1 cellular context compared by ENCODE assay signal in genomic region chr14:103232831-103233319, GRCh38.
TF ChIP-seq lines count a peak whose summit lies in the region.

No MANE protein-coding gene starts in this region.

TF ChIP-seq in GM23338, 12 proteins besides CTCF, POLR2A, EP300 and RAD21 (continued from another document):
- TF ChIP-seq, protein P1, sequence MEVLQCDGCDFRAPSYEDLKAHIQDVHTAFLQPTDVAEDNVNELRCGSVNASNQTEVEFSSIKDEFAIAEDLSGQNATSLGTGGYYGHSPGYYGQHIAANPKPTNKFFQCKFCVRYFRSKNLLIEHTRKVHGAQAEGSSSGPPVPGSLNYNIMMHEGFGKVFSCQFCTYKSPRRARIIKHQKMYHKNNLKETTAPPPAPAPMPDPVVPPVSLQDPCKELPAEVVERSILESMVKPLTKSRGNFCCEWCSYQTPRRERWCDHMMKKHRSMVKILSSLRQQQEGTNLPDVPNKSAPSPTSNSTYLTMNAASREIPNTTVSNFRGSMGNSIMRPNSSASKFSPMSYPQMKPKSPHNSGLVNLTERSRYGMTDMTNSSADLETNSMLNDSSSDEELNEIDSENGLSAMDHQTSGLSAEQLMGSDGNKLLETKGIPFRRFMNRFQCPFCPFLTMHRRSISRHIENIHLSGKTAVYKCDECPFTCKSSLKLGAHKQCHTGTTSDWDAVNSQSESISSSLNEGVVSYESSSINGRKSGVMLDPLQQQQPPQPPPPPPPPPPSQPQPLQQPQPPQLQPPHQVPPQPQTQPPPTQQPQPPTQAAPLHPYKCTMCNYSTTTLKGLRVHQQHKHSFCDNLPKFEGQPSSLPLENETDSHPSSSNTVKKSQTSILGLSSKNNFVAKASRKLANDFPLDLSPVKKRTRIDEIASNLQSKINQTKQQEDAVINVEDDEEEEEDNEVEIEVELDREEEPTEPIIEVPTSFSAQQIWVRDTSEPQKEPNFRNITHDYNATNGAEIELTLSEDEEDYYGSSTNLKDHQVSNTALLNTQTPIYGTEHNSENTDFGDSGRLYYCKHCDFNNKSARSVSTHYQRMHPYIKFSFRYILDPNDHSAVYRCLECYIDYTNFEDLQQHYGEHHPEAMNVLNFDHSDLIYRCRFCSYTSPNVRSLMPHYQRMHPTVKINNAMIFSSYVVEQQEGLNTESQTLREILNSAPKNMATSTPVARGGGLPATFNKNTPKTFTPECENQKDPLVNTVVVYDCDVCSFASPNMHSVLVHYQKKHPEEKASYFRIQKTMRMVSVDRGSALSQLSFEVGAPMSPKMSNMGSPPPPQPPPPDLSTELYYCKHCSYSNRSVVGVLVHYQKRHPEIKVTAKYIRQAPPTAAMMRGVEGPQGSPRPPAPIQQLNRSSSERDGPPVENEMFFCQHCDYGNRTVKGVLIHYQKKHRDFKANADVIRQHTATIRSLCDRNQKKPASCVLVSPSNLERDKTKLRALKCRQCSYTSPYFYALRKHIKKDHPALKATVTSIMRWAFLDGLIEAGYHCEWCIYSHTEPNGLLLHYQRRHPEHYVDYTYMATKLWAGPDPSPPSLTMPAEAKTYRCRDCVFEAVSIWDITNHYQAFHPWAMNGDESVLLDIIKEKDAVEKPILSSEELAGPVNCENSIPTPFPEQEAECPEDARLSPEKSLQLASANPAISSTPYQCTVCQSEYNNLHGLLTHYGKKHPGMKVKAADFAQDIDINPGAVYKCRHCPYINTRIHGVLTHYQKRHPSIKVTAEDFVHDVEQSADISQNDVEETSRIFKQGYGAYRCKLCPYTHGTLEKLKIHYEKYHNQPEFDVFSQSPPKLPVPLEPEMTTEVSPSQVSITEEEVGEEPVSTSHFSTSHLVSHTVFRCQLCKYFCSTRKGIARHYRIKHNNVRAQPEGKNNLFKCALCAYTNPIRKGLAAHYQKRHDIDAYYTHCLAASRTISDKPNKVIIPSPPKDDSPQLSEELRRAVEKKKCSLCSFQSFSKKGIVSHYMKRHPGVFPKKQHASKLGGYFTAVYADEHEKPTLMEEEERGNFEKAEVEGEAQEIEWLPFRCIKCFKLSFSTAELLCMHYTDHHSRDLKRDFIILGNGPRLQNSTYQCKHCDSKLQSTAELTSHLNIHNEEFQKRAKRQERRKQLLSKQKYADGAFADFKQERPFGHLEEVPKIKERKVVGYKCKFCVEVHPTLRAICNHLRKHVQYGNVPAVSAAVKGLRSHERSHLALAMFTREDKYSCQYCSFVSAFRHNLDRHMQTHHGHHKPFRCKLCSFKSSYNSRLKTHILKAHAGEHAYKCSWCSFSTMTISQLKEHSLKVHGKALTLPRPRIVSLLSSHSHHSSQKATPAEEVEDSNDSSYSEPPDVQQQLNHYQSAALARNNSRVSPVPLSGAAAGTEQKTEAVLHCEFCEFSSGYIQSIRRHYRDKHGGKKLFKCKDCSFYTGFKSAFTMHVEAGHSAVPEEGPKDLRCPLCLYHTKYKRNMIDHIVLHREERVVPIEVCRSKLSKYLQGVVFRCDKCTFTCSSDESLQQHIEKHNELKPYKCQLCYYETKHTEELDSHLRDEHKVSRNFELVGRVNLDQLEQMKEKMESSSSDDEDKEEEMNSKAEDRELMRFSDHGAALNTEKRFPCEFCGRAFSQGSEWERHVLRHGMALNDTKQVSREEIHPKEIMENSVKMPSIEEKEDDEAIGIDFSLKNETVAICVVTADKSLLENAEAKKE (CRISPR knock-in tag; IDR thresholded peaks at IDR 0.05): no peak
- TF ChIP-seq NANOG (IDR thresholded peaks at IDR 0.05; ENCODE audit: borderline replicate concordance) (no peak), REST (IDR thresholded peaks at IDR 0.05; ENCODE audit: unreplicated experiment) (no peak), CREB1 (CRISPR knock-in tag; IDR thresholded peaks at IDR 0.05; ENCODE audit: low read depth) (no peak), EZH2 (IDR thresholded peaks at IDR 0.05; ENCODE audit: low read depth, unreplicated experiment) (no peak)
